Comparison of ENCODE assay signal across 8 cellular contexts in genomic region chr6:32972353-32973143, GRCh38. TPM values are rescaled to one million over a fixed set of nuclear protein-coding genes. Genes with fewer than 3 reads are reported as not detected.
DNase-seq lines count a peak whose midpoint lies in the region; ATAC-seq and TF ChIP-seq lines count a peak whose summit lies in the region.

No MANE protein-coding gene starts in this region.

- peaks cover 69% of the 10 kb centered on the region for H3K4me1 ChIP-seq in CD4-positive, CD25-positive, alpha-beta regulatory T cell (ENCODE audit: control insufficient read depth, insufficient read depth, low read length, poor library complexity, severe bottlenecking)
- H3K4me1 ChIP-seq in lower lobe of right lung = peaks cover 34% of the 10 kb centered on the region

- peaks cover 34% of the 10 kb centered on the region for H3K36me3 ChIP-seq in CD4-positive, CD25-positive, alpha-beta regulatory T cell (ENCODE audit: control insufficient read depth, insufficient read depth, low read length)
- H3K36me3 ChIP-seq in lower lobe of right lung = peaks cover 51% of the 10 kb centered on the region

- no peak for TF ChIP-seq CTCF in HFFc6 (IDR thresholded peaks at IDR 0.05)
- TF ChIP-seq CTCF in chondrocyte (IDR thresholded peaks at IDR 0.05) = no peak
- TF ChIP-seq CTCF in lower lobe of right lung (IDR thresholded peaks at IDR 0.05) = no peak

- H3K27ac Mint-ChIP-seq in CD4-positive, CD25-positive, alpha-beta regulatory T cell = peak overlapping the region; percentile 99 to 100 (median 100)
- peak overlapping the region; percentile 99 for H3K27ac Mint-ChIP-seq in HFFc6
- peak overlapping the region; percentile 96 for H3K27ac Mint-ChIP-seq in T-helper 1 cell treated with Interleukin-12 subunit alpha and Interleukin-12 subunit beta and Interleukin-4 antibody, amounts not matched to agents 30 μg/mL and 1 μg/mL, for 36 hours
- H3K27ac Mint-ChIP-seq in chondrocyte (ENCODE audit: unreplicated experiment) = peak overlapping the region; percentile 100

- H3K36me3 Mint-ChIP-seq in CD4-positive, CD25-positive, alpha-beta regulatory T cell = peaks cover 46% of the 10 kb centered on the region
- H3K36me3 Mint-ChIP-seq in HFFc6 (ENCODE audit: low read depth) (peaks cover 63% of the 10 kb centered on the region), chondrocyte (ENCODE audit: low read depth) (peaks cover 57% of the 10 kb centered on the region)
- peaks cover 75% of the 10 kb centered on the region for H3K36me3 Mint-ChIP-seq in T-helper 1 cell treated with Interleukin-12 subunit alpha and Interleukin-12 subunit beta and Interleukin-4 antibody, amounts not matched to agents 30 μg/mL and 1 μg/mL, for 36 hours (ENCODE audit: low read depth)

- peaks cover 0 to 2% (median 0%) of the 10 kb centered on the region in 7 donors for H3K9me3 Mint-ChIP-seq in CD4-positive, CD25-positive, alpha-beta regulatory T cell
- H3K9me3 Mint-ChIP-seq in HFFc6 (peaks cover 13% of the 10 kb centered on the region), chondrocyte (ENCODE audit: low read depth) (no peaks in the 10 kb centered on the region)
- H3K9me3 Mint-ChIP-seq in T-helper 1 cell treated with Interleukin-12 subunit alpha and Interleukin-12 subunit beta and Interleukin-4 antibody, amounts not matched to agents 30 μg/mL and 1 μg/mL, for 36 hours = no peaks in the 10 kb centered on the region

- H3K27me3 ChIP-seq in CD4-positive, CD25-positive, alpha-beta regulatory T cell (ENCODE audit: control insufficient read depth, insufficient read depth, low read length) = no peaks in the 10 kb centered on the region
- no peaks in the 10 kb centered on the region for H3K27me3 ChIP-seq in lower lobe of right lung (ENCODE audit: low read depth)

- DNase-seq in CD4-positive, CD25-positive, alpha-beta regulatory T cell = peak; percentile 47 to 69 (median 64)
- DNase-seq in HFFc6 (no peak), chondrocyte (ENCODE audit: low spot score) (peak; percentile 90), lower lobe of right lung (peak; percentile 73), pons (ENCODE audit: low spot score) (no peak)
- DNase-seq in stimulated activated naive CD4-positive, alpha-beta T cell (lab: John Stamatoyannopoulos, UW) = peak; percentile 69 to 82 (median 74)

- peak overlapping the region; percentile 98 to 99 (median 99) for H3K4me3 Mint-ChIP-seq in CD4-positive, CD25-positive, alpha-beta regulatory T cell
- H3K4me3 Mint-ChIP-seq in HFFc6 (peak overlapping the region; percentile 93), chondrocyte (ENCODE audit: unreplicated experiment) (peak overlapping the region; percentile 94)
- H3K4me3 Mint-ChIP-seq in T-helper 1 cell treated with Interleukin-12 subunit alpha and Interleukin-12 subunit beta and Interleukin-4 antibody, amounts not matched to agents 30 μg/mL and 1 μg/mL, for 36 hours = peak overlapping the region; percentile 93

- peak overlapping the region; percentile 98 for H3K27ac ChIP-seq in CD4-positive, CD25-positive, alpha-beta regulatory T cell (ENCODE audit: insufficient read depth, low read length, poor library complexity, severe bottlenecking)
- peak overlapping the region; percentile 76 for H3K27ac ChIP-seq in lower lobe of right lung

- H3K9me3 ChIP-seq in CD4-positive, CD25-positive, alpha-beta regulatory T cell (ENCODE audit: control insufficient read depth in 2 of 2, low read length in 2 of 2) = no peaks in the 10 kb centered on the region
- H3K9me3 ChIP-seq in lower lobe of right lung = no peaks in the 10 kb centered on the region

- peak; percentile 0 to 19 for ATAC-seq in CD4-positive, CD25-positive, alpha-beta regulatory T cell (ENCODE audit: low read depth in 2 of 2)
- ATAC-seq in lower lobe of right lung (peak in 1 of 2 donors; percentile 13), GM21576 (IDR thresholded peaks at IDR 0.05; ENCODE audit: unreplicated experiment) (no peak)

- intact Hi-C loops in lower lobe of right lung (cut with DNase I) = no loop called here

- peaks cover 22% of the 10 kb centered on the region for H3K27me3 Mint-ChIP-seq in CD4-positive, CD25-positive, alpha-beta regulatory T cell
- peaks cover 39% of the 10 kb centered on the region for H3K27me3 Mint-ChIP-seq in HFFc6 (ENCODE audit: insufficient read depth)
- H3K27me3 Mint-ChIP-seq in T-helper 1 cell treated with Interleukin-12 subunit alpha and Interleukin-12 subunit beta and Interleukin-4 antibody, amounts not matched to agents 30 μg/mL and 1 μg/mL, for 36 hours (ENCODE audit: low read depth) = no peaks in the 10 kb centered on the region
- no peaks in the 10 kb centered on the region for H3K27me3 Mint-ChIP-seq in chondrocyte (ENCODE audit: low read depth)

- peak overlapping the region; percentile 100 for H3K4me3 ChIP-seq in CD4-positive, CD25-positive, alpha-beta regulatory T cell (ENCODE audit: low read depth, low read length)
- peak overlapping the region; percentile 96 for H3K4me3 ChIP-seq in lower lobe of right lung

- peaks cover 8 to 42% (median 30%) of the 10 kb centered on the region in 4 donors for H3K4me1 Mint-ChIP-seq in CD4-positive, CD25-positive, alpha-beta regulatory T cell
- peaks cover 31% of the 10 kb centered on the region for H3K4me1 Mint-ChIP-seq in HFFc6 (ENCODE audit: low read depth)
- H3K4me1 Mint-ChIP-seq in T-helper 1 cell treated with Interleukin-12 subunit alpha and Interleukin-12 subunit beta and Interleukin-4 antibody, amounts not matched to agents 30 μg/mL and 1 μg/mL, for 36 hours (ENCODE audit: low read depth) = peaks cover 31% of the 10 kb centered on the region
- peaks cover 31% of the 10 kb centered on the region for H3K4me1 Mint-ChIP-seq in chondrocyte (ENCODE audit: low read depth)

RNA-seq across cellular contexts. Expression of gene BRD2, which starts 4.2 kb away (rescaled TPM):
- total RNA-seq in CD4-positive, CD25-positive, alpha-beta regulatory T cell = 425 TPM
- 10 to 100 TPM; 43.9 to 58.7 (median 53.8) TPM for polyA plus RNA-seq in CD4-positive, CD25-positive, alpha-beta regulatory T cell
- 100 to 1,000 TPM; 147 to 163 (median 157) TPM for total RNA-seq in HFFc6 (2021; fragmentation: NEBNext Ultra II Directional; extraction: Animal tissue kit (Norgen Biotek cat#: 25700))
- total RNA-seq in chondrocyte (149 to 165 TPM (median 150 TPM) in 3 replicates), lower lobe of right lung (173 TPM)

RNA-seq across cellular contexts. Expression of gene HLA-DMA, which starts 19.7 kb away (rescaled TPM):
- 53.1 TPM for total RNA-seq in CD4-positive, CD25-positive, alpha-beta regulatory T cell
- 10 to 100 TPM; 32.3 to 89.3 (median 70.1) TPM for polyA plus RNA-seq in CD4-positive, CD25-positive, alpha-beta regulatory T cell
- 1 to 10 TPM; 2.0 to 3.1 (median 2.2) TPM for total RNA-seq in HFFc6 (2021; fragmentation: NEBNext Ultra II Directional; extraction: Animal tissue kit (Norgen Biotek cat#: 25700))
- total RNA-seq in chondrocyte = 3.6 to 5.5 TPM (median 5.4 TPM) in 3 replicates
- 283 TPM for total RNA-seq in lower lobe of right lung

RNA-seq across cellular contexts. Expression of gene HLA-DMB, which starts 31.7 kb away (rescaled TPM):
- total RNA-seq in CD4-positive, CD25-positive, alpha-beta regulatory T cell = 17.6 TPM
- 10 to 100 TPM; 12.8 to 44.2 (median 32.4) TPM for polyA plus RNA-seq in CD4-positive, CD25-positive, alpha-beta regulatory T cell
- total RNA-seq in HFFc6 (2021; fragmentation: NEBNext Ultra II Directional; extraction: Animal tissue kit (Norgen Biotek cat#: 25700)) = not detected
- total RNA-seq in chondrocyte (not detected in 3 replicates), lower lobe of right lung (208 TPM)

RNA-seq across cellular contexts. Expression of gene HLA-DOA, which starts 36.8 kb away (rescaled TPM):
- total RNA-seq in CD4-positive, CD25-positive, alpha-beta regulatory T cell = 14.0 TPM
- polyA plus RNA-seq in CD4-positive, CD25-positive, alpha-beta regulatory T cell = 10 to 100 TPM in 1 of 4 donors, 1 to 10 TPM in 3; 7.0 to 14.9 (median 8.9) TPM
- total RNA-seq in HFFc6 (2021; fragmentation: NEBNext Ultra II Directional; extraction: Animal tissue kit (Norgen Biotek cat#: 25700)) = not detected
- total RNA-seq in chondrocyte = not detected in 3 replicates
- 31.2 TPM for total RNA-seq in lower lobe of right lung

Comparison
In these comparisons a context has a peak if more than half of its experiments do, and no peak if none do; other contexts are left out.
1. DNase-seq: peak in CD4-positive, CD25-positive, alpha-beta regulatory T cell (3 of 3), chondrocyte (single experiment), lower lobe of right lung (single experiment) and stimulated activated naive CD4-positive, alpha-beta T cell (6 of 6); none in HFFc6 (single experiment) and pons (single experiment).
2. RNA of gene HLA-DMB, which starts 31.7 kb away (total RNA-seq): 208 TPM in lower lobe of right lung (single experiment) and 17.6 TPM in CD4-positive, CD25-positive, alpha-beta regulatory T cell (single experiment); not detected in chondrocyte and not detected in HFFc6; every median in the first group is over 10 times any median in the second.
3. Peak in every context shown above with its lines, with median percentiles within 50 percentile points of each other: H3K27ac Mint-ChIP-seq and H3K4me3 Mint-ChIP-seq.